8 cellular contexts compared by ENCODE assay signal in genomic region chr19:55341191-55342043, GRCh38. TPM values are rescaled to one million over a fixed set of nuclear protein-coding genes. Genes with fewer than 3 reads are reported as not detected.
DNase-seq lines count a peak whose midpoint lies in the region; ATAC-seq and TF ChIP-seq lines count a peak whose summit lies in the region.

No MANE protein-coding gene starts in this region.

- H3K4me3 ChIP-seq in Jurkat, Clone E6-1 (ENCODE audit: low read length) = peak overlapping the region; percentile 86
- H3K4me3 ChIP-seq in heart right ventricle = peak overlapping the region in 9 of 10 donors; percentile 67 to 92 (median 73)
- H3K4me3 ChIP-seq in rectal smooth muscle tissue (ENCODE audit: low read length) = peak overlapping the region; percentile 92

- ATAC-seq in CD4-positive, alpha-beta T cell (ENCODE audit: poor library complexity) = no peak
- ATAC-seq in heart right ventricle (no peak), HG03442 (IDR thresholded peaks at IDR 0.05; ENCODE audit: unreplicated experiment) (no peak), esophagus mucosa (no peak)

- CTCF ChIA-PET in CD4-positive, alpha-beta T cell (lab: Charles Lee) = interaction anchor here (1.1 kb wide), 1 partner anchor 10 kb away, joined by 4 read pairs; no protein-coding TSS in a partner anchor

- H3K9me3 Mint-ChIP-seq in CD4-positive, alpha-beta T cell = no peaks in the 10 kb centered on the region
- H3K9me3 Mint-ChIP-seq in activated naive CD4-positive, alpha-beta T cell treated with anti-CD3 and anti-CD28 coated beads, Interleukin-2, amount 50 U/mL, for 24 hours = no peaks in the 10 kb centered on the region

- peaks cover 3% of the 10 kb centered on the region for H3K27me3 ChIP-seq in CD4-positive, alpha-beta T cell (ENCODE audit: control insufficient read depth, insufficient read depth, low read length)
- H3K27me3 ChIP-seq in heart right ventricle = no peaks in the 10 kb centered on the region
- H3K27me3 ChIP-seq in rectal smooth muscle tissue (ENCODE audit: control insufficient read depth, insufficient read depth, low read length) = no peaks in the 10 kb centered on the region

- H3K4me3 Mint-ChIP-seq in CD4-positive, alpha-beta T cell = peak overlapping the region; percentile 86
- peak overlapping the region; percentile 83 for H3K4me3 Mint-ChIP-seq in activated naive CD4-positive, alpha-beta T cell treated with anti-CD3 and anti-CD28 coated beads, Interleukin-2, amount 50 U/mL, for 24 hours

- H3K36me3 Mint-ChIP-seq in CD4-positive, alpha-beta T cell (ENCODE audit: low read depth) = peaks cover 32% of the 10 kb centered on the region
- no peaks in the 10 kb centered on the region for H3K36me3 Mint-ChIP-seq in activated naive CD4-positive, alpha-beta T cell treated with anti-CD3 and anti-CD28 coated beads, Interleukin-2, amount 50 U/mL, for 24 hours

- peak in 9 of 10 experiments; percentile 21 to 52 (median 39) for DNase-seq in CD4-positive, alpha-beta T cell
- peak; percentile 36 for DNase-seq in Jurkat, Clone E6-1 (ENCODE audit: low read depth, low spot score)
- DNase-seq in RPMI7951 (ENCODE audit: low read depth) (peak; percentile 48), heart right ventricle (peak; percentile 68 to 78)

- H3K36me3 ChIP-seq in heart right ventricle = peaks cover 0 to 31% (median 9%) of the 10 kb centered on the region in 9 donors
- peaks cover 10% of the 10 kb centered on the region for H3K36me3 ChIP-seq in rectal smooth muscle tissue (ENCODE audit: control insufficient read depth, insufficient read depth, low read length)

- H3K9me3 ChIP-seq in CD4-positive, alpha-beta T cell (ENCODE audit: control insufficient read depth, low read length) = no peaks in the 10 kb centered on the region
- no peaks in the 10 kb centered on the region for H3K9me3 ChIP-seq in heart right ventricle

- WGBS in heart right ventricle, 2 donors = 50 to 54% methylated on average over 36 of the region's 36 CpGs

- H3K4me1 ChIP-seq in heart right ventricle (peaks cover 7 to 30% (median 21%) of the 10 kb centered on the region in 9 donors), rectal smooth muscle tissue (ENCODE audit: control insufficient read depth, insufficient read depth, low read length) (peaks cover 2% of the 10 kb centered on the region)

- H3K27ac ChIP-seq in CD4-positive, alpha-beta T cell (ENCODE audit: low read depth, low read length) = no peak overlapping the region
- H3K27ac ChIP-seq in heart right ventricle (peak overlapping the region in 3 of 10 donors; percentile 37 to 93 (median 91)), rectal smooth muscle tissue (ENCODE audit: low read depth, low read length) (no peak overlapping the region)

- no peak overlapping the region for H3K9ac ChIP-seq in rectal smooth muscle tissue (ENCODE audit: low read length)

- no peak for TF ChIP-seq CTCF in CD4-positive, alpha-beta T cell (IDR thresholded peaks at IDR 0.05)
- TF ChIP-seq CTCF in heart right ventricle (IDR thresholded peaks at IDR 0.05) = no peak

- POLR2A ChIA-PET in CD4-positive, alpha-beta T cell (lab: Charles Lee) = no interaction called here

- peaks cover 17% of the 10 kb centered on the region for H3K27me3 Mint-ChIP-seq in CD4-positive, alpha-beta T cell
- H3K27me3 Mint-ChIP-seq in activated naive CD4-positive, alpha-beta T cell treated with anti-CD3 and anti-CD28 coated beads, Interleukin-2, amount 50 U/mL, for 24 hours = no peaks in the 10 kb centered on the region

- H3K27ac Mint-ChIP-seq in CD4-positive, alpha-beta T cell = peak overlapping the region; percentile 99
- H3K27ac Mint-ChIP-seq in activated naive CD4-positive, alpha-beta T cell treated with anti-CD3 and anti-CD28 coated beads, Interleukin-2, amount 50 U/mL, for 24 hours = peak overlapping the region; percentile 46

- peaks cover 21% of the 10 kb centered on the region for H3K4me1 Mint-ChIP-seq in CD4-positive, alpha-beta T cell (ENCODE audit: low read depth)
- H3K4me1 Mint-ChIP-seq in activated naive CD4-positive, alpha-beta T cell treated with anti-CD3 and anti-CD28 coated beads, Interleukin-2, amount 50 U/mL, for 24 hours = peaks cover 25% of the 10 kb centered on the region

- intact Hi-C loops in CD4-positive, alpha-beta T cell (cut with DNase I, micrococcal nuclease) = no loop called here
- intact Hi-C loops in heart right ventricle (cut with DNase I) = loop anchor here in 1 of 10 donors (2.0 kb wide), 1 partner anchor 41 kb away; no protein-coding TSS in a partner anchor

RNA-seq across cellular contexts. Expression of gene KMT5C, which starts 1.7 kb away (rescaled TPM):
- total RNA-seq in CD4-positive, alpha-beta T cell = 100 to 1,000 TPM; 113 to 115 TPM
- 31.1 TPM for polyA plus RNA-seq in Jurkat, Clone E6-1 (2012; ENCODE audit: insufficient read depth, insufficient read length)
- 4.1 and 5.6 TPM in 2 replicates for total RNA-seq in RPMI7951 (2014; rRNA removed; shearing (Covaris generic))
- total RNA-seq in heart right ventricle = 1 to 10 TPM; 4.0 to 9.2 (median 6.9) TPM
- polyA plus RNA-seq in heart right ventricle = 10 to 100 TPM in 1 of 2 donors, 1 to 10 TPM in 1; 4.7 to 12.4 TPM
- total RNA-seq in esophagus mucosa = 4.4 TPM

RNA-seq across cellular contexts. Expression of gene COX6B2, which starts 13.1 kb away (rescaled TPM):
- under 1 TPM in 1 of 2 experiments, not detected in 1; 0.28 TPM for total RNA-seq in CD4-positive, alpha-beta T cell
- 0.91 TPM for polyA plus RNA-seq in Jurkat, Clone E6-1 (2012; ENCODE audit: insufficient read depth, insufficient read length)
- 0.10 TPM in 1 of 2 replicates, not detected in the other for total RNA-seq in RPMI7951 (2014; rRNA removed; shearing (Covaris generic))
- not detected for total RNA-seq in heart right ventricle
- polyA plus RNA-seq in heart right ventricle = not detected
- 0.56 TPM for total RNA-seq in esophagus mucosa

RNA-seq across cellular contexts. Expression of gene TMEM150B, which starts 16.3 kb away (rescaled TPM):
- total RNA-seq in CD4-positive, alpha-beta T cell = not detected
- not detected for polyA plus RNA-seq in Jurkat, Clone E6-1 (2012; ENCODE audit: insufficient read depth, insufficient read length)
- total RNA-seq in RPMI7951 (2014; rRNA removed; shearing (Covaris generic)) = not detected in 2 replicates
- total RNA-seq in heart right ventricle (1 to 10 TPM in 3 of 10 donors, under 1 TPM in 4, not detected in 3; 0.41 to 6.5 (median 0.75) TPM), esophagus mucosa (not detected)
- polyA plus RNA-seq in heart right ventricle = under 1 TPM in 1 of 2 donors, not detected in 1; 0.38 TPM

RNA-seq across cellular contexts. Expression of gene GARIN5B, which starts 21.6 kb away (rescaled TPM):
- total RNA-seq in CD4-positive, alpha-beta T cell = under 1 TPM in 1 of 2 experiments, not detected in 1; 0.08 TPM
- not detected for polyA plus RNA-seq in Jurkat, Clone E6-1 (2012; ENCODE audit: insufficient read depth, insufficient read length)
- not detected in 2 replicates for total RNA-seq in RPMI7951 (2014; rRNA removed; shearing (Covaris generic))
- not detected for total RNA-seq in heart right ventricle
- polyA plus RNA-seq in heart right ventricle = not detected
- not detected for total RNA-seq in esophagus mucosa

RNA-seq across cellular contexts. Expression of gene IL11, which starts 28.8 kb away (rescaled TPM):
- total RNA-seq in CD4-positive, alpha-beta T cell = under 1 TPM; 0.22 to 0.92 TPM
- not detected for polyA plus RNA-seq in Jurkat, Clone E6-1 (2012; ENCODE audit: insufficient read depth, insufficient read length)
- 5.6 and 8.4 TPM in 2 replicates for total RNA-seq in RPMI7951 (2014; rRNA removed; shearing (Covaris generic))
- total RNA-seq in heart right ventricle = not detected
- polyA plus RNA-seq in heart right ventricle = under 1 TPM; 0.30 to 0.37 TPM
- 0.24 TPM for total RNA-seq in esophagus mucosa

Comparison
In these comparisons a context has a peak if more than half of its experiments do, and no peak if none do; other contexts are left out.
1. RNA of gene KMT5C, which starts 1.7 kb away (total RNA-seq): 113 to 115 TPM in CD4-positive, alpha-beta T cell; 4.0 to 9.2 TPM in heart right ventricle, 4.1 to 5.6 TPM in RPMI7951 and 4.4 TPM in esophagus mucosa (single experiment); every median in the first group is over 10 times any median in the second.
2. Peak in every context shown above with its lines, with median percentiles within 50 percentile points of each other: DNase-seq and H3K4me3 ChIP-seq.